1 cellular context compared by ENCODE assay signal in genomic region chr6:7138921-7139358, GRCh38.
TF ChIP-seq lines count a peak whose summit lies in the region.

No MANE protein-coding gene starts in this region.

TF ChIP-seq in HepG2, 621 proteins besides CTCF, POLR2A, EP300 and RAD21 (continued from another document and continues in another):
- TF ChIP-seq ZNF770 (CRISPR knock-in tag; IDR thresholded peaks at IDR 0.05) (no peak), ZNF709 (CRISPR knock-in tag; IDR thresholded peaks at IDR 0.05) (no peak), TRAFD1 (CRISPR knock-in tag; IDR thresholded peaks at IDR 0.05; ENCODE audit: borderline replicate concordance) (no peak), ZNF17 (CRISPR knock-in tag; IDR thresholded peaks at IDR 0.05) (no peak), MLXIP (CRISPR knock-in tag; IDR thresholded peaks at IDR 0.05; ENCODE audit: borderline replicate concordance) (no peak), NR3C1 (CRISPR knock-in tag; IDR thresholded peaks at IDR 0.05) (no peak), AGO2 (optimal IDR thresholded peaks at IDR 0.05; ENCODE audit: low read depth, low read length) (no peak), ELF1 (CRISPR knock-in tag; IDR thresholded peaks at IDR 0.05) (no peak), BORCS8-MEF2B (CRISPR knock-in tag; IDR thresholded peaks at IDR 0.05) (no peak), AKAP8 (CRISPR knock-in tag; IDR thresholded peaks at IDR 0.05) (no peak), ZNF792 (CRISPR knock-in tag; IDR thresholded peaks at IDR 0.05) (peak; percentile 87; the same call in 1 of the 2 replicates), ZNF616 (CRISPR knock-in tag; IDR thresholded peaks at IDR 0.05; ENCODE audit: low read depth) (no peak), KAT8 (CRISPR knock-in tag; IDR thresholded peaks at IDR 0.05) (peak; percentile 64), PTBP1 (IDR thresholded peaks at IDR 0.05; ENCODE audit: low read depth, low read length, poor library complexity, severe bottlenecking) (no peak), GATA4 (IDR thresholded peaks at IDR 0.05; ENCODE audit: borderline replicate concordance, low read depth) (no peak; the same call in 1 of the 2 replicates), RARA (CRISPR knock-in tag; IDR thresholded peaks at IDR 0.05) (peak; percentile 85), ZNF749 (CRISPR knock-in tag; IDR thresholded peaks at IDR 0.05; ENCODE audit: borderline replicate concordance) (no peak), RFX5 (IDR thresholded peaks at IDR 0.05; ENCODE audit: low read depth, low read length) (no peak), ZNF615 (CRISPR knock-in tag; IDR thresholded peaks at IDR 0.05; ENCODE audit: borderline replicate concordance) (no peak), ATF2 (CRISPR knock-in tag; IDR thresholded peaks at IDR 0.05) (no peak; the same call in 1 of the 2 replicates), ZNF740 (CRISPR knock-in tag; IDR thresholded peaks at IDR 0.05) (no peak), RFX1 (IDR thresholded peaks at IDR 0.05) (peak; percentile 85), ZBTB8A (CRISPR knock-in tag; IDR thresholded peaks at IDR 0.05; ENCODE audit: borderline replicate concordance, low read depth) (no peak), ARNT (IDR thresholded peaks at IDR 0.05) (no peak), GLI4 (CRISPR knock-in tag; IDR thresholded peaks at IDR 0.05; ENCODE audit: borderline replicate concordance) (no peak), CREBL2 (CRISPR knock-in tag; IDR thresholded peaks at IDR 0.05; ENCODE audit: borderline replicate concordance) (no peak), ZBED4 (CRISPR knock-in tag; IDR thresholded peaks at IDR 0.05; ENCODE audit: borderline replicate concordance) (peak; percentile 54; the same call in 1 of the 2 replicates), PHF5A (CRISPR knock-in tag; IDR thresholded peaks at IDR 0.05; ENCODE audit: low read depth, unreplicated experiment) (peak; percentile 96), CENPT (CRISPR knock-in tag; IDR thresholded peaks at IDR 0.05; ENCODE audit: low read depth) (no peak), HNRNPH1 (optimal IDR thresholded peaks at IDR 0.05; ENCODE audit: low read depth, low read length) (no peak), ZBTB37 (CRISPR knock-in tag; IDR thresholded peaks at IDR 0.05) (no peak), STAT6 (CRISPR knock-in tag; IDR thresholded peaks at IDR 0.05; ENCODE audit: borderline replicate concordance) (0 out of 2 replicates have a peak, but pooled peaks have one; percentile 64), SSRP1 (CRISPR knock-in tag; IDR thresholded peaks at IDR 0.05) (no peak), SKI (IDR thresholded peaks at IDR 0.05; ENCODE audit: partially characterized antibody) (no peak), FOXM1 (CRISPR knock-in tag; IDR thresholded peaks at IDR 0.05) (no peak), ZFP91 (CRISPR knock-in tag; IDR thresholded peaks at IDR 0.05; ENCODE audit: borderline replicate concordance) (no peak; the same call in 1 of the 2 replicates)
- TF ChIP-seq, protein P1, sequence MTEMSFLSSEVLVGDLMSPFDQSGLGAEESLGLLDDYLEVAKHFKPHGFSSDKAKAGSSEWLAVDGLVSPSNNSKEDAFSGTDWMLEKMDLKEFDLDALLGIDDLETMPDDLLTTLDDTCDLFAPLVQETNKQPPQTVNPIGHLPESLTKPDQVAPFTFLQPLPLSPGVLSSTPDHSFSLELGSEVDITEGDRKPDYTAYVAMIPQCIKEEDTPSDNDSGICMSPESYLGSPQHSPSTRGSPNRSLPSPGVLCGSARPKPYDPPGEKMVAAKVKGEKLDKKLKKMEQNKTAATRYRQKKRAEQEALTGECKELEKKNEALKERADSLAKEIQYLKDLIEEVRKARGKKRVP (CRISPR knock-in tag; IDR thresholded peaks at IDR 0.05): peak in 1 of 2 experiments; percentile 51; a peak in 1 of 4 replicates
- TF ChIP-seq, protein P2, sequence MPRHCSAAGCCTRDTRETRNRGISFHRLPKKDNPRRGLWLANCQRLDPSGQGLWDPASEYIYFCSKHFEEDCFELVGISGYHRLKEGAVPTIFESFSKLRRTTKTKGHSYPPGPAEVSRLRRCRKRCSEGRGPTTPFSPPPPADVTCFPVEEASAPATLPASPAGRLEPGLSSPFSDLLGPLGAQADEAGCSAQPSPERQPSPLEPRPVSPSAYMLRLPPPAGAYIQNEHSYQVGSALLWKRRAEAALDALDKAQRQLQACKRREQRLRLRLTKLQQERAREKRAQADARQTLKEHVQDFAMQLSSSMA (CRISPR knock-in tag; IDR thresholded peaks at IDR 0.05): no peak
